1 cellular context compared by ENCODE assay signal in genomic region chr2:20224716-20225293, GRCh38.
TF ChIP-seq lines count a peak whose summit lies in the region.

Gene SDC1 (minus strand): TSS chr2:20225130. CDS start chr2:20224867, 263 bp downstream.

TF ChIP-seq in HepG2, 621 proteins besides CTCF, POLR2A, EP300 and RAD21 (continued from another document and continues in another):
- no peak for TF ChIP-seq BATF2 (CRISPR knock-in tag; IDR thresholded peaks at IDR 0.05)
- TF ChIP-seq AGO2 (optimal IDR thresholded peaks at IDR 0.05; ENCODE audit: low read depth, low read length): no peak
- TF ChIP-seq ASH2L (IDR thresholded peaks at IDR 0.05; ENCODE audit: insufficient read length, low read depth, low read length): no peak
- no peak for TF ChIP-seq IRF1 (CRISPR knock-in tag; IDR thresholded peaks at IDR 0.05; ENCODE audit: low read depth)
- no peak for TF ChIP-seq RBM22 (optimal IDR thresholded peaks at IDR 0.05; ENCODE audit: low read length)
- no peak for TF ChIP-seq ATF2 (CRISPR knock-in tag; IDR thresholded peaks at IDR 0.05)
- no peak for TF ChIP-seq ZNF513 (CRISPR knock-in tag; conservative IDR thresholded peaks at IDR 0.05)
- no peak for TF ChIP-seq HMG20A (CRISPR knock-in tag; IDR thresholded peaks at IDR 0.05; ENCODE audit: borderline replicate concordance)
- peak; percentile 84; the same call in 1 of the 2 replicates for TF ChIP-seq TFDP2 (CRISPR knock-in tag; IDR thresholded peaks at IDR 0.05)
- no peak for TF ChIP-seq ZNF564 (CRISPR knock-in tag; IDR thresholded peaks at IDR 0.05)
- no peak for TF ChIP-seq ZNF550 (CRISPR knock-in tag; IDR thresholded peaks at IDR 0.05; ENCODE audit: borderline replicate concordance)
- TF ChIP-seq ZNF780A (CRISPR knock-in tag; IDR thresholded peaks at IDR 0.05): no peak
- TF ChIP-seq ZNF276 (CRISPR knock-in tag; IDR thresholded peaks at IDR 0.05; ENCODE audit: low read depth): no peak
- no peak for TF ChIP-seq CENPX (CRISPR knock-in tag; IDR thresholded peaks at IDR 0.05)
- TF ChIP-seq TBP (CRISPR knock-in tag; IDR thresholded peaks at IDR 0.05): no peak
- no peak for TF ChIP-seq ZNF644 (CRISPR knock-in tag; IDR thresholded peaks at IDR 0.05; ENCODE audit: low read depth)
- no peak for TF ChIP-seq ZNF24 (IDR thresholded peaks at IDR 0.05)
- no peak for TF ChIP-seq ZNF275 (CRISPR knock-in tag; IDR thresholded peaks at IDR 0.05; ENCODE audit: borderline replicate concordance)
- TF ChIP-seq ZBTB7A (CRISPR knock-in tag; IDR thresholded peaks at IDR 0.05): no peak
- TF ChIP-seq ZNF800 (CRISPR knock-in tag; IDR thresholded peaks at IDR 0.05): no peak
- TF ChIP-seq CCDC6 (CRISPR knock-in tag; IDR thresholded peaks at IDR 0.05): no peak
- no peak for TF ChIP-seq FOXK2 (IDR thresholded peaks at IDR 0.05)
- TF ChIP-seq HNF1A (IDR thresholded peaks at IDR 0.05; ENCODE audit: low read depth): no peak
- no peak for TF ChIP-seq HNF1A (CRISPR knock-in tag; IDR thresholded peaks at IDR 0.05; ENCODE audit: borderline replicate concordance)
- TF ChIP-seq ZNF33B (CRISPR knock-in tag; IDR thresholded peaks at IDR 0.05): no peak
- TF ChIP-seq ZSCAN21 (CRISPR knock-in tag; IDR thresholded peaks at IDR 0.05; ENCODE audit: borderline replicate concordance): no peak
- no peak for TF ChIP-seq MBD4 (IDR thresholded peaks at IDR 0.05; ENCODE audit: borderline replicate concordance, low read length)
- peak; percentile 61; the same call in 1 of the 2 replicates for TF ChIP-seq UBTF (CRISPR knock-in tag; IDR thresholded peaks at IDR 0.05)
- peak; percentile 8; the same call in 1 of the 2 replicates for TF ChIP-seq KDM5B (CRISPR knock-in tag; IDR thresholded peaks at IDR 0.05; ENCODE audit: borderline replicate concordance)
- no peak; the same call in 1 of the 2 replicates for TF ChIP-seq ZFAT (CRISPR knock-in tag; conservative IDR thresholded peaks at IDR 0.05)
- TF ChIP-seq ZBTB44 (CRISPR knock-in tag; IDR thresholded peaks at IDR 0.05): peak; percentile 42; the same call in 1 of the 2 replicates
- TF ChIP-seq KMT2A (CRISPR knock-in tag; IDR thresholded peaks at IDR 0.05): peak; percentile 42; the same call in 1 of the 2 replicates
- TF ChIP-seq TCF12 (IDR thresholded peaks at IDR 0.05): no peak
- no peak for TF ChIP-seq TCF12 (CRISPR knock-in tag; IDR thresholded peaks at IDR 0.05)
- no peak for TF ChIP-seq FOSL2 (CRISPR knock-in tag; IDR thresholded peaks at IDR 0.05)
- no peak for TF ChIP-seq FIP1L1 (IDR thresholded peaks at IDR 0.05; ENCODE audit: borderline replicate concordance, insufficient read depth, low read depth, low read length)
- TF ChIP-seq TFDP1 (CRISPR knock-in tag; IDR thresholded peaks at IDR 0.05; ENCODE audit: borderline replicate concordance): peak; percentile 76
- TF ChIP-seq ZFP62 (CRISPR knock-in tag; IDR thresholded peaks at IDR 0.05): no peak
- TF ChIP-seq ZNF615 (CRISPR knock-in tag; IDR thresholded peaks at IDR 0.05; ENCODE audit: borderline replicate concordance): no peak
- no peak for TF ChIP-seq HNRNPH1 (optimal IDR thresholded peaks at IDR 0.05; ENCODE audit: low read depth, low read length)
- no peak for TF ChIP-seq CENPT (CRISPR knock-in tag; IDR thresholded peaks at IDR 0.05; ENCODE audit: low read depth)
- TF ChIP-seq BRCA1 (CRISPR knock-in tag; IDR thresholded peaks at IDR 0.05): no peak
- TF ChIP-seq ZNF572 (CRISPR knock-in tag; IDR thresholded peaks at IDR 0.05): no peak
